ENCODE assay signal across 9 cellular contexts in the genomic region with DNA sequence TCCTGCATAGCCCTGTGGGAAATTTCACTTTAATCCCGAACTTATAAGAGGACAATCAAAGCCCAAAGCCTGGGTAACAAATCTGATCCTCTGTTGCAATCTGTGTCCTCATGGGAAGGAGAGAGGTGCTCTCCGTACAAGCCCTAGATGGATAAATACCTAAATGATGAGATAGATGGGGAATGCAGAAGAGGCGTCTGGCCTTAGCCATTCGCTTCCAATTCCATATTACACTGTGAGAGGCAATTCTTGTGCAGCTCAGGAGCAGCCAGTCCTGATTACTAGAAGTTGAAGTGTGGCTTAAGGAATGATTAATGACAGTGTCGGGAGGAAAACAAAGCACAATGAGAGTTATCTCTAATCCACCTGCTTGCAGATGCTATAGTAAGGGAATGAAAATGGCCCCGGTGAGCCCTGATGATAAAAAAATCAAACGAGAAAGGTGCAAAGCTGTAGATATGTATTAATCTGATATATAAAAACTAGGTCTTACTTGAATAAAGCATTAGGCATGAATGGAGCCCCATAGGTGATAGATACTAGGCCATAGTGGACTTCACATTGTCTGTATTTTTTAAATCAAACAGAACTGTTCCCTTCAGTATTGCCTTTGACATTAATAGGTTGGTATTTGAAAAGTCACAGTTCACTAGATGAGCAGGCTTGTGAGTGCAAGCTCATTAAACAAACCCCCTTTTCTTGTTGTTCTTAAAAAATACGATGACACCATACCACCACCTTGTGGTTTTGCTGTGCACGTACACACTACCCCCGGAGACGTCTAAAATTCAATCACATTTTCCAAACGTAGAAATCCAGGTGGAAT. TPM values are rescaled to one million over a fixed set of nuclear protein-coding genes. Genes with fewer than 3 reads are reported as not detected.
A peak's percentile ranks its signal among the peaks of the same experiment; 100 is the strongest.
DNase-seq lines count a peak whose midpoint lies in the region; ATAC-seq, FAIRE-seq and TF ChIP-seq lines count a peak whose summit lies in the region.
"Had no signal": no experiment of that assay in that cellular context is flagged by ENCODE, and none has a peak within 500 bp of the region (broad histone marks: within the 10 kb centered on the region; RNA-seq: fewer than 3 reads in every experiment).

No MANE protein-coding gene starts in this region.

- H3K27me3 ChIP-seq in H1 (replicated peaks in 1 of 4; ENCODE audit: control insufficient read depth in 3 of 4, extremely low read depth in 1 of 4, insufficient read depth in 3 of 4, low read length in 3 of 4) (no peaks in the 10 kb centered on the region), neural cell (ENCODE audit: insufficient read depth, low read depth, low read length) (no peaks in the 10 kb centered on the region)

- H4K5ac ChIP-seq in H1 (ENCODE audit: insufficient read length, low read depth, low read length) = no peak overlapping the region

- peaks cover 4% of the 10 kb centered on the region for H3F3A ChIP-seq in neural cell (ENCODE audit: insufficient read depth, low read length, poor library complexity, severe bottlenecking)

- no peak overlapping the region for H3K23ac ChIP-seq in H1 (ENCODE audit: insufficient read length)

- no peaks in the 10 kb centered on the region for H3K23me2 ChIP-seq in H1 (ENCODE audit: low read depth, low read length)

- H3K4me3 ChIP-seq in HEK293 (ENCODE audit: low read depth, low read length) (no peak overlapping the region), H1 (ENCODE audit: extremely low read depth in 1 of 4, insufficient read depth in 2 of 4, low read depth in 3 of 4, low read length in 4 of 4) (no peak overlapping the region), neural cell (ENCODE audit: low read length) (peak overlapping the region; percentile 43)

- no peak overlapping the region for H3K56ac ChIP-seq in H1 (replicated peaks; ENCODE audit: insufficient read length, low read depth, low read length)

- H2BK15ac ChIP-seq in H1 (ENCODE audit: low read length) = no peak overlapping the region

- H2BK5ac ChIP-seq in H1 (ENCODE audit: low read depth, low read length) = no peak overlapping the region

- POLR2A ChIA-PET in HEK293 (lab: Yijun Ruan, JAX) (no interaction called here), H1 (lab: Charles Lee; ENCODE audit: partially characterized antibody) (no interaction called here)

- H3K14ac ChIP-seq in H1 (ENCODE audit: insufficient read length) = no peak overlapping the region

- 60% methylated on average over 12 of the region's 12 CpGs; no CpG with 5 or more reads in 1 of the 2 experiments for WGBS in H1 (ENCODE audit: extremely low coverage in 1 of 2, insufficient coverage in 1 of 2, insufficient read length in 1 of 2, insufficient replicate concordance in 2 of 2, low coverage in 1 of 2, low lambda C conversion rate in 2 of 2, missing lambda C conversion rate in 1 of 2), 2 experiments

- no peak overlapping the region for H2BK20ac ChIP-seq in H1 (ENCODE audit: low read length)

- TF ChIP-seq CTCF in D721Med (IDR thresholded peaks at IDR 0.05; ENCODE audit: insufficient read depth, missing control alignments) (peak; percentile 63), HEK293 (tag by site-specific recombination; IDR thresholded peaks at IDR 0.05) (no peak), H1 (IDR thresholded peaks at IDR 0.05; ENCODE audit: control extremely low read depth in 1 of 3, insufficient read depth in 1 of 3, low read depth in 1 of 3, low read length in 3 of 3) (peak in 2 of 3 experiments; percentile 66 to 69; a peak in 3 of 4 replicates), neural cell (IDR thresholded peaks at IDR 0.05; ENCODE audit: poor library complexity, severe bottlenecking) (peak; percentile 94)

- H3K9ac ChIP-seq in H1 (replicated peaks in 1 of 4; ENCODE audit: extremely low read depth in 1 of 4, low read depth in 3 of 4, low read length in 3 of 4) = no peak overlapping the region
- peak overlapping the region; percentile 59 for H3K9ac ChIP-seq in neural cell (ENCODE audit: low read length)

- no peaks in the 10 kb centered on the region for H3K79me2 ChIP-seq in H1 (ENCODE audit: control insufficient read depth in 1 of 2, insufficient read depth in 2 of 2, low read length in 2 of 2)
- H3K79me2 ChIP-seq in neural cell (replicated peaks; ENCODE audit: insufficient read depth, low read length) = peaks cover 77% of the 10 kb centered on the region

- H2AFZ ChIP-seq in H1 (ENCODE audit: low read length) (no peak overlapping the region), neural cell (ENCODE audit: low read depth, low read length) (no peak overlapping the region)

- H3K18ac ChIP-seq in H1 (ENCODE audit: extremely low read depth, low read length) = no peak overlapping the region

- CTCF ChIA-PET in HEK293 (lab: Yijun Ruan, JAX) (interaction anchor here (0.6 to 2.4 kb wide), 17 partner anchors 8 to 1344 kb away, joined by 3 to 9 read pairs (median 4); no protein-coding TSS in a partner anchor), H1 (lab: Charles Lee; ENCODE audit: partially characterized antibody) (interaction anchor here (0.6 to 5.0 kb wide), 30 partner anchors 8 to 1061 kb away, joined by 3 to 44 read pairs (median 4); no protein-coding TSS in a partner anchor)

- no peak for DNase-seq in D721Med (ENCODE audit: insufficient read length, low spot score)
- peak; percentile 19 for DNase-seq in NOMO-1 treated with DMSO at 0.1 percent for 48 hours (lab: John Stamatoyannopoulos, UW; ENCODE audit: unreplicated experiment)
- DNase-seq in H1 (ENCODE audit: low read depth in 1 of 2, low spot score in 2 of 2) = no peak
- DNase-seq in stimulated activated CD4-positive, alpha-beta T cell treated with anti-CD3 and anti-CD28 coated beads, Interleukin-4, amount 100 ng/mL, for 4 hours = no peak

- H3K9me2 ChIP-seq in neural cell (ENCODE audit: insufficient read depth, low read length) = no peaks in the 10 kb centered on the region

- H4K20me1 ChIP-seq in H1 (replicated peaks in 1 of 2; ENCODE audit: control insufficient read depth in 1 of 2, insufficient read depth in 2 of 2, low read length in 2 of 2) = no peaks in the 10 kb centered on the region
- H4K20me1 ChIP-seq in neural cell (ENCODE audit: insufficient read depth) = no peaks in the 10 kb centered on the region

- H3K4ac ChIP-seq in H1 (replicated peaks; ENCODE audit: insufficient read length, low read depth, low read length) = no peak overlapping the region

- peak; percentile 88 to 89 for TF ChIP-seq RAD21 in H1 (IDR thresholded peaks at IDR 0.05 in 1 of 2, conservative IDR thresholded peaks at IDR 0.05 in 1 of 2; ENCODE audit: low read depth in 2 of 2, low read length in 2 of 2)
- TF ChIP-seq RAD21 in neural cell (conservative IDR thresholded peaks at IDR 0.05) = peak; percentile 97

- no peak for TF ChIP-seq POLR2A in H1 (IDR thresholded peaks at IDR 0.05; ENCODE audit: control extremely low read depth in 1 of 2, low read depth in 2 of 2, low read length in 2 of 2)

- FAIRE-seq in D721Med (lab: Jason Lieb, UNC) (no peak), H1 (lab: Jason Lieb, UNC) (peak; percentile 86)

- TF ChIP-seq EP300 in H1 (IDR thresholded peaks at IDR 0.05; ENCODE audit: borderline replicate concordance in 1 of 2, low read depth in 2 of 2, low read length in 2 of 2) (no peak), neural cell (conservative IDR thresholded peaks at IDR 0.05; ENCODE audit: poor library complexity, severe bottlenecking) (peak; percentile 83)

- H3K4me1 ChIP-seq in HEK293 (ENCODE audit: control insufficient read depth, insufficient read depth, low read length) (no peaks in the 10 kb centered on the region), H1 (replicated peaks in 1 of 4; ENCODE audit: control insufficient read depth in 3 of 4, insufficient read depth in 4 of 4, low read length in 3 of 4) (no peaks in the 10 kb centered on the region)

- no peaks in the 10 kb centered on the region for H3K36me3 ChIP-seq in HEK293 (ENCODE audit: control insufficient read depth in 2 of 2, insufficient read depth in 1 of 2, low read length in 2 of 2)
- no peaks in the 10 kb centered on the region for H3K36me3 ChIP-seq in H1 (ENCODE audit: control insufficient read depth in 2 of 4, insufficient read depth in 4 of 4, low read length in 3 of 4)
- H3K36me3 ChIP-seq in neural cell (ENCODE audit: insufficient read depth, low read length) = no peaks in the 10 kb centered on the region

- no peak overlapping the region for H4K91ac ChIP-seq in H1 (replicated peaks; ENCODE audit: insufficient read length, low read length)

- ATAC-seq in GM19324 (IDR thresholded peaks at IDR 0.05; ENCODE audit: low FRiP score, unreplicated experiment) (no peak), GM21528 (IDR thresholded peaks at IDR 0.05; ENCODE audit: low FRiP score, unreplicated experiment) (no peak)

- no peak overlapping the region for H2AK5ac ChIP-seq in H1 (ENCODE audit: low read depth, low read length)

- no peaks in the 10 kb centered on the region for H3K9me3 ChIP-seq in HEK293 (ENCODE audit: control insufficient read depth, insufficient read depth, low read depth, low read length)
- H3K9me3 ChIP-seq in H1 (ENCODE audit: insufficient read depth in 2 of 2, low read depth in 1 of 2, low read length in 1 of 2) = no peaks in the 10 kb centered on the region
- H3K9me3 ChIP-seq in neural cell (ENCODE audit: low read length) = no peaks in the 10 kb centered on the region

- H4K8ac ChIP-seq in H1 (ENCODE audit: extremely low read depth, insufficient read depth, low read length) = no peak overlapping the region

- no peak overlapping the region for H2BK120ac ChIP-seq in H1 (replicated peaks; ENCODE audit: low read depth, low read length)

- no peaks in the 10 kb centered on the region for H3K79me1 ChIP-seq in H1 (ENCODE audit: low read depth, low read length)

- no peak overlapping the region for H2BK12ac ChIP-seq in H1 (ENCODE audit: low read depth, low read length)

- H3K27ac ChIP-seq in HEK293 (ENCODE audit: extremely low read depth, low read depth, low read length) = no peak overlapping the region
- no peak overlapping the region for H3K27ac ChIP-seq in H1 (ENCODE audit: low read depth, low read length)
- H3K27ac ChIP-seq in neural cell (ENCODE audit: low read length) = peak overlapping the region; percentile 94

- H3K4me2 ChIP-seq in H1 (ENCODE audit: insufficient read depth in 1 of 2, low read depth in 2 of 2, low read length in 2 of 2) (no peak overlapping the region), neural cell (ENCODE audit: low read length) (peak overlapping the region; percentile 32)

TF ChIP-seq in HEK293, 187 proteins besides CTCF, POLR2A, EP300 and RAD21 (continues in another document):
- no peak for TF ChIP-seq ZNF768 (tag by site-specific recombination; IDR thresholded peaks at IDR 0.05)

TF ChIP-seq in H1, 55 proteins besides CTCF, POLR2A, EP300 and RAD21 (continues in another document):
- TF ChIP-seq SAP30 (IDR thresholded peaks at IDR 0.05; ENCODE audit: insufficient read depth, insufficient replicate concordance, low read length) = no peak

RNA-seq across cellular contexts. Expression of gene TMCO5A, which starts 54.2 kb away (rescaled TPM):
- total RNA-seq in H1 (2021; fragmentation: NEBNext Ultra II Directional; extraction: Animal tissue kit (Norgen Biotek cat#: 25700)) = not detected in 2 replicates
- polyA plus RNA-seq in H1 (2011; rRNA removed) = not detected in 2 replicates
- polyA plus RNA-seq in H1 (2011; cell fraction: cytosol; rRNA removed) = not detected
- not detected for polyA plus RNA-seq in H1 (2011; cell fraction: nucleus; rRNA removed)
- not detected in 4 replicates for polyA plus RNA-seq in H1 (2012, experiment 1 of 2)
- polyA plus RNA-seq in H1 (2012, experiment 2 of 2) = not detected
- not detected for polyA plus RNA-seq in H1 (2013, experiment 1 of 2)
- not detected for polyA plus RNA-seq in H1 (2013, experiment 2 of 2)
- not detected in 2 replicates for polyA minus RNA-seq in H1 (2011; rRNA and poly(A)+ RNA removed)
- not detected for polyA minus RNA-seq in H1 (2011; cell fraction: cytosol; rRNA and poly(A)+ RNA removed)
- not detected for polyA minus RNA-seq in H1 (2011; cell fraction: nucleus; rRNA and poly(A)+ RNA removed)
- not detected in 2 replicates for polyA plus RNA-seq in neural cell
- polyA minus RNA-seq in neural cell = not detected in 2 replicates
- total RNA-seq: skeletal muscle tissue had no signal
